ENCODE assay signal across 8 cellular contexts in the genomic region with DNA sequence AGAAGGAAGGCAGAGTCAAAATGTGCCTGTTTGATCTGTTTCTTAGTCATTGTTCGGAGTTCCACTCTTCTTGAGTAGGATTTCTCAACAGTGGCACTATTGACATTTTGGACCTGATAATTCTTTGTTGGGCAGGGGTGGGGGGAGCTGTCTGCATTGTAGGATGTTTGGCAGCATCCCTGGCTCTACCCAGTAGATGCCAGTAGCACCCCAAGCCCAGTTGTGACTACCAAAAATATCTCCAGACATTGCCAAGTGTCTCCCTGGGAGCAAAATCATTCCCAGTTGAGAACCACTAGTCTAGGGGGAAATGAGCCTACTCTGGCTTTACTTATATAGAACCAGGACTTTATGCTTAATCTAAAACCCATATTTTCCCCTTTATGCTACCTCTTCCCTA. TPM values are rescaled to one million over a fixed set of nuclear protein-coding genes. Genes with fewer than 3 reads are reported as not detected.
A peak's percentile ranks its signal among the peaks of the same experiment; 100 is the strongest.
DNase-seq lines count a peak whose midpoint lies in the region; ATAC-seq, FAIRE-seq and TF ChIP-seq lines count a peak whose summit lies in the region.

No MANE protein-coding gene starts in this region.

- H3K4me1 ChIP-seq in KMS-11 (ENCODE audit: low read depth, poor library complexity, severe bottlenecking) (peaks cover 15% of the 10 kb centered on the region), kidney (ENCODE audit: control insufficient read depth in 1 of 2, insufficient read depth in 1 of 2, low read depth in 1 of 2, low read length in 2 of 2) (peaks cover 7 to 12% of the 10 kb centered on the region in 2 donors)

- DNase-seq in AG04449 (ENCODE audit: low read depth, low spot score), result no peak
- DNase-seq in natural killer cell, result no peak
- no peak for DNase-seq in NCI-H146 treated with DMSO at 0.1 percent for 48 hours (lab: John Stamatoyannopoulos, UW; ENCODE audit: unreplicated experiment)
- no peak for DNase-seq in HTR-8/SVneo (ENCODE audit: insufficient read length, low spot score)
- DNase-seq in kidney, result no peak

- FAIRE-seq in HTR-8/SVneo (lab: Jason Lieb, UNC) (no peak), kidney (lab: Jason Lieb, UNC) (no peak)

- peak overlapping the region; percentile 89; the same call in 1 of the 2 replicates for H3K4me3 ChIP-seq in AG04449 (ENCODE audit: low read depth, low read length)
- no peak overlapping the region for H3K4me3 ChIP-seq in KMS-11 (IDR thresholded peaks at IDR 0.05; ENCODE audit: insufficient read depth, low read depth, low read length)
- H3K4me3 ChIP-seq in kidney (ENCODE audit: low read length in 2 of 2), result peak overlapping the region in 1 of 2 donors; percentile 74

- ATAC-seq in natural killer cell, result no peak
- no peak for ATAC-seq in HG02884 (IDR thresholded peaks at IDR 0.05; ENCODE audit: unreplicated experiment)

- H3K27ac ChIP-seq in KMS-11 (no peak overlapping the region), cingulate gyrus (ENCODE audit: low read depth, low read length) (peak overlapping the region; percentile 74), kidney (ENCODE audit: low read depth in 2 of 2, low read length in 2 of 2) (peak overlapping the region in 1 of 2 donors; percentile 97)

- peak overlapping the region; percentile 92 to 99 for H3K27ac Mint-ChIP-seq in natural killer cell

- H3K79me2 ChIP-seq in KMS-11 (ENCODE audit: insufficient read depth, low read depth), result peaks cover 14% of the 10 kb centered on the region; the same call in 1 of the 2 replicates

- H3K4me2 ChIP-seq in KMS-11, result peak overlapping the region; percentile 80

- POLR2A ChIA-PET in AG04449 (lab: Yijun Ruan, JAX), result no interaction called here

- peaks cover 26 to 28% of the 10 kb centered on the region in 2 donors for H3K4me1 Mint-ChIP-seq in natural killer cell

- peak overlapping the region; percentile 88; the same call in 1 of the 2 replicates for H2AFZ ChIP-seq in KMS-11 (ENCODE audit: low read depth)

- H3K27me3 Mint-ChIP-seq in natural killer cell (ENCODE audit: low read depth in 2 of 2), result no peaks in the 10 kb centered on the region

- H3K36me3 Mint-ChIP-seq in natural killer cell, result no peaks in the 10 kb centered on the region

- H3K9me3 Mint-ChIP-seq in natural killer cell, result no peaks in the 10 kb centered on the region

- H3K36me3 ChIP-seq in KMS-11 (ENCODE audit: insufficient read depth), result no peaks in the 10 kb centered on the region
- H3K36me3 ChIP-seq in kidney (ENCODE audit: control insufficient read depth in 1 of 2, insufficient read depth in 2 of 2, low read length in 2 of 2), result no peaks in the 10 kb centered on the region

- CTCF ChIA-PET in AG04449 (lab: Yijun Ruan, JAX), result interaction anchor here (0.5 to 1.9 kb wide), 2 partner anchors 52 to 116 kb away, joined by 3 to 5 read pairs; no protein-coding TSS in a partner anchor

- no peak for TF ChIP-seq CTCF in AG04449 (IDR thresholded peaks at IDR 0.05; ENCODE audit: insufficient read depth, low read length, missing control alignments)
- TF ChIP-seq CTCF in KMS-11 (conservative IDR thresholded peaks at IDR 0.05; ENCODE audit: low read depth, low read length), result no peak
- no peak for TF ChIP-seq CTCF in natural killer cell (IDR thresholded peaks at IDR 0.05)
- no peak for TF ChIP-seq CTCF in kidney (IDR thresholded peaks at IDR 0.05; ENCODE audit: borderline replicate concordance, extremely low read depth, insufficient read depth)

- no peaks in the 10 kb centered on the region for H3K27me3 ChIP-seq in KMS-11 (ENCODE audit: insufficient read depth, low read depth)

- intact Hi-C loops in natural killer cell (cut with micrococcal nuclease), result no loop called here
- intact Hi-C loops in kidney (cut with DNase I), result no loop called here

- H3K9me3 ChIP-seq in kidney (ENCODE audit: control insufficient read depth in 1 of 2, low read length in 2 of 2), result no peaks in the 10 kb centered on the region

- H4K20me1 ChIP-seq in KMS-11 (ENCODE audit: insufficient read depth), result no peaks in the 10 kb centered on the region

- peak overlapping the region; percentile 95 for H3K4me3 Mint-ChIP-seq in natural killer cell

- no peak overlapping the region for H3K9ac ChIP-seq in KMS-11
- H3K9ac ChIP-seq in kidney (ENCODE audit: low read length in 2 of 2), result no peak overlapping the region

RNA-seq across cellular contexts. Expression of a gene that starts 1.1 kb away (rescaled TPM):
- total RNA-seq in natural killer cell, result 10 to 100 TPM in 1 of 3 donors, 1 to 10 TPM in 2; 6.5 to 10.9 (median 8.3) TPM
- total RNA-seq in kidney, result 24.5 TPM
- polyA plus RNA-seq in kidney (ENCODE audit: insufficient read depth, low read depth, low replicate concordance), result 14.5 TPM

RNA-seq across cellular contexts. Expression of a gene that starts 53.6 kb away (rescaled TPM):
- total RNA-seq in natural killer cell, result 1 to 10 TPM; 3.5 to 4.4 (median 3.6) TPM
- total RNA-seq in kidney, result 6.6 TPM
- polyA plus RNA-seq in kidney (ENCODE audit: insufficient read depth, low read depth, low replicate concordance), result 11.2 TPM

RNA-seq across cellular contexts. Expression of a gene that starts 53.7 kb away (rescaled TPM):
- total RNA-seq in natural killer cell (1 to 10 TPM; 3.4 to 4.2 (median 3.7) TPM), kidney (30.2 TPM)
- 38.3 TPM for polyA plus RNA-seq in kidney (ENCODE audit: insufficient read depth, low read depth, low replicate concordance)

RNA-seq across cellular contexts. Expression of a gene that starts 59.5 kb away (rescaled TPM):
- 1 to 10 TPM; 3.1 to 4.4 (median 3.3) TPM for total RNA-seq in natural killer cell
- total RNA-seq in kidney, result 6.1 TPM
- polyA plus RNA-seq in kidney (ENCODE audit: insufficient read depth, low read depth, low replicate concordance), result 17.1 TPM
